ENCODE assay signal across 9 cellular contexts in the genomic region with DNA sequence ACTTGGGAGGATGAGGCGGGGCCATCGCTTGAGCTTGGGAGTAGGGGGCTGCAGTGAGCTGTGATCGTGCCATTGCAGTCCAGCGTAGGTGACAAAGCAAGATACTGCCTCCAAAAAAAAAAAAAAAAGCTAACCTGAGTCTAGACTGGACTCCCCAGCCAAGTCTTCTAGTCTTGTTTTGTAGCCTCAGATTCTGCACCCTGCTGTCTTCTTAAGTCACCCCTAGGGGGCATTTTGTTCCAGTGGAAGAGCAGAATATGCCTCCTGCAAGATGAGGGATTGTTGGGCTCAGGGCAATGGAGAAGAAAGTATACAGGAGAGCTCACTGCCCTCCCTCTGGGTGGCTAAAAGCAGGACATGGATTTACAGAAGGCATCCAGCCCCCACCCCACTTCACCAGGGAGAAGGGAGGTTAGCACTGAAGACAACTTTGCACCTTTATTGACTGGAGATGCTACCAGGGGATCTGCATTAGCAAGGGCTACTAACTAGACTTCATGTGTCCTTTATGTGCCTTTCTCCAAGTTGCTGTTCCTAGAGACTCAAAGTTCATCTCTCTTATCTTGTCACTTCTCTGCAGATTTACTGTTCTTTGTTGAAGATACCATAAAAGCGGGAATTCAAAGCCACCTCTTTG. TPM values are rescaled to one million over a fixed set of nuclear protein-coding genes. Genes with fewer than 3 reads are reported as not detected.
DNase-seq lines count a peak whose midpoint lies in the region; ATAC-seq, FAIRE-seq and TF ChIP-seq lines count a peak whose summit lies in the region.
"Had no signal": no experiment of that assay in that cellular context is flagged by ENCODE, and none has a peak within 500 bp of the region (broad histone marks: within the 10 kb centered on the region; RNA-seq: fewer than 3 reads in every experiment).

No MANE protein-coding gene starts in this region.

- no peaks in the 10 kb centered on the region for H3K9me1 ChIP-seq in keratinocyte (ENCODE audit: control insufficient read depth, extremely low read depth, insufficient read depth, low read length)

- FAIRE-seq in keratinocyte (lab: Jason Lieb, UNC) = no peak

- no peak overlapping the region for H2AFZ ChIP-seq in keratinocyte (ENCODE audit: control insufficient read depth, low read length)

- H3K27ac ChIP-seq in keratinocyte (ENCODE audit: control insufficient read depth, insufficient read depth, low read length) = no peak overlapping the region

- no peaks in the 10 kb centered on the region for H4K20me1 ChIP-seq in keratinocyte (ENCODE audit: control insufficient read depth, extremely low read depth, insufficient read depth, low read length)

- H3K9ac ChIP-seq in keratinocyte (ENCODE audit: control insufficient read depth, extremely low read depth, insufficient read depth, low read length) = no peak overlapping the region

- peaks cover 7% of the 10 kb centered on the region for H3K36me3 Mint-ChIP-seq in activated CD8-positive, alpha-beta T cell treated with anti-CD3 and anti-CD28 coated beads, Interleukin-2, amount 10 ng/mL, durations not matched to agents 7 days and 5 days (ENCODE audit: low read depth)

- H3K27ac Mint-ChIP-seq in activated CD8-positive, alpha-beta T cell treated with anti-CD3 and anti-CD28 coated beads, Interleukin-2, amount 10 ng/mL, durations not matched to agents 7 days and 5 days = peak overlapping the region; percentile 37

- DNase-seq in BJ (ENCODE audit: low read depth) (no peak), GM13976 (ENCODE audit: low spot score) (peak; percentile 70), NCI-H1092 (lab: John Stamatoyannopoulos, UW) (peak; percentile 44), keratinocyte (ENCODE audit: low read depth, low spot score) (no peak), globus pallidus (ENCODE audit: low spot score) (no peak), amniotic stem cell (lab: John Stamatoyannopoulos, UW) (no peak), cerebellum (ENCODE audit: low spot score) (no peak)
- peak; percentile 64 for DNase-seq in activated CD8-positive, alpha-beta T cell treated with anti-CD3 and anti-CD28 coated beads, Interleukin-2, amount 10 ng/mL, durations not matched to agents 7 days and 5 days

- H3K27me3 ChIP-seq in BJ (ENCODE audit: control insufficient read depth, insufficient read depth, low read length) = peaks cover 21% of the 10 kb centered on the region
- peaks cover 36% of the 10 kb centered on the region for H3K27me3 ChIP-seq in keratinocyte (ENCODE audit: control insufficient read depth, extremely low read depth, insufficient read depth, low read length)

- peak; percentile 62 for TF ChIP-seq CTCF in BJ (IDR thresholded peaks at IDR 0.05; ENCODE audit: insufficient read depth, low read depth, low read length)
- peak; percentile 47 for TF ChIP-seq CTCF in GM13976 (IDR thresholded peaks at IDR 0.05; ENCODE audit: borderline replicate concordance, control extremely low read depth, extremely low read depth, insufficient read depth, missing control alignments)
- TF ChIP-seq CTCF in keratinocyte (optimal IDR thresholded peaks at IDR 0.05 in 1 of 3, IDR thresholded peaks at IDR 0.05 in 1 of 3, conservative IDR thresholded peaks at IDR 0.05 in 1 of 3; ENCODE audit: extremely low read depth in 1 of 3, insufficient read depth in 2 of 3, low read length in 3 of 3) = peak; percentile 55 to 66 (median 65)

- no peak overlapping the region for H3K4me3 ChIP-seq in BJ (ENCODE audit: low read depth, low read length)
- no peak overlapping the region for H3K4me3 ChIP-seq in keratinocyte (ENCODE audit: control insufficient read depth in 2 of 3, extremely low read depth in 1 of 3, insufficient read depth in 2 of 3, low read depth in 1 of 3, low read length in 3 of 3)

- H3K36me3 ChIP-seq in BJ (ENCODE audit: control insufficient read depth, insufficient read depth, low read length) = no peaks in the 10 kb centered on the region
- H3K36me3 ChIP-seq in keratinocyte (ENCODE audit: control insufficient read depth in 2 of 2, extremely low read depth in 1 of 2, insufficient read depth in 2 of 2, low read length in 2 of 2) = no peaks in the 10 kb centered on the region

- no peaks in the 10 kb centered on the region for H3K9me3 ChIP-seq in keratinocyte (ENCODE audit: control insufficient read depth, low read depth, low read length)

- no peaks in the 10 kb centered on the region for H3K4me1 ChIP-seq in keratinocyte (ENCODE audit: control insufficient read depth, extremely low read depth, insufficient read depth, low read length)

- in situ Hi-C loops in GM13976 (cut with MboI; ENCODE audit: low sequenced_read_pairs, unreplicated experiment) = no loop called here

- H3K27me3 Mint-ChIP-seq in activated CD8-positive, alpha-beta T cell treated with anti-CD3 and anti-CD28 coated beads, Interleukin-2, amount 10 ng/mL, durations not matched to agents 7 days and 5 days (ENCODE audit: low read depth) = peaks cover 7% of the 10 kb centered on the region

- ATAC-seq in activated CD8-positive, alpha-beta T cell treated with anti-CD3 and anti-CD28 coated beads, Interleukin-2, amount 10 ng/mL, durations not matched to agents 7 days and 5 days = peak; percentile 85

- no peaks in the 10 kb centered on the region for H3K79me2 ChIP-seq in keratinocyte (ENCODE audit: control insufficient read depth, insufficient read depth, low read length)

- POLR2A ChIA-PET in BJ (lab: Charles Lee) = no interaction called here
- POLR2A ChIA-PET in activated CD8-positive, alpha-beta T cell treated with anti-CD3 and anti-CD28 coated beads, Interleukin-2, amount 10 ng/mL, durations not matched to agents 7 days and 5 days (lab: Charles Lee) = interaction anchor here (2.7 to 9.0 kb wide), 3 partner anchors 7 to 15 kb away, joined by 16 to 108 read pairs (median 27); a partner anchor contains a TSS

- dilution Hi-C loops in keratinocyte (cut with MboI; ENCODE audit: extremely low pct_ligation_motif_present, low sequenced_read_pairs) = no loop called here

- no peaks in the 10 kb centered on the region for H3K9me3 Mint-ChIP-seq in activated CD8-positive, alpha-beta T cell treated with anti-CD3 and anti-CD28 coated beads, Interleukin-2, amount 10 ng/mL, durations not matched to agents 7 days and 5 days (ENCODE audit: insufficient read depth)

- H3K4me3 Mint-ChIP-seq in activated CD8-positive, alpha-beta T cell treated with anti-CD3 and anti-CD28 coated beads, Interleukin-2, amount 10 ng/mL, durations not matched to agents 7 days and 5 days = no peak overlapping the region

- H3K4me1 Mint-ChIP-seq in activated CD8-positive, alpha-beta T cell treated with anti-CD3 and anti-CD28 coated beads, Interleukin-2, amount 10 ng/mL, durations not matched to agents 7 days and 5 days (ENCODE audit: low read depth) = peaks cover 43% of the 10 kb centered on the region

- CTCF ChIA-PET in BJ (lab: Yijun Ruan, JAX) = interaction anchor here (0.7 to 3.1 kb wide), 5 partner anchors 10 to 334 kb away, joined by 3 to 15 read pairs (median 3); no protein-coding TSS in a partner anchor
- CTCF ChIA-PET in activated CD8-positive, alpha-beta T cell treated with anti-CD3 and anti-CD28 coated beads, Interleukin-2, amount 10 ng/mL, durations not matched to agents 7 days and 5 days (lab: Charles Lee) = interaction anchor here (0.6 to 9.8 kb wide), 11 partner anchors 9 to 306 kb away, joined by 3 to 123 read pairs (median 4); a partner anchor contains a TSS

- no peak overlapping the region for H3K4me2 ChIP-seq in keratinocyte (ENCODE audit: control insufficient read depth, extremely low read depth, insufficient read depth, low read depth, low read length)

RNA-seq across cellular contexts. Expression of a gene that starts 15.3 kb away (rescaled TPM):
- polyA plus RNA-seq in BJ (2011; rRNA removed) = 90.2 and 106 TPM in 2 replicates
- 51.0 and 74.6 TPM in 2 replicates for polyA minus RNA-seq in BJ (2011; rRNA and poly(A)+ RNA removed)
- total RNA-seq in activated CD8-positive, alpha-beta T cell treated with anti-CD3 and anti-CD28 coated beads, Interleukin-2, amount 10 ng/mL, durations not matched to agents 7 days and 5 days = 100 to 1,000 TPM; 129 to 139 TPM
- polyA plus RNA-seq in keratinocyte = 37.2 to 65.8 TPM (median 51.6 TPM) in 3 replicates
- 114 TPM for polyA plus RNA-seq in keratinocyte (2011; ENCODE audit: low read depth)
- 42.7 and 67.9 TPM in 2 replicates for polyA plus RNA-seq in keratinocyte (2011; cell fraction: cytosol; rRNA removed)
- 32.5 and 36.7 TPM in 2 replicates for polyA plus RNA-seq in keratinocyte (2011; cell fraction: nucleus; rRNA removed)
- 85.4 and 103 TPM in 2 replicates for polyA plus RNA-seq in keratinocyte (2012; ENCODE audit: low replicate concordance)
- 39.4 to 67.1 TPM (median 50.0 TPM) in 3 replicates for polyA minus RNA-seq in keratinocyte
- polyA minus RNA-seq in keratinocyte (2011; cell fraction: cytosol; rRNA and poly(A)+ RNA removed) = 92.7 TPM
- 19.3 and 21.8 TPM in 2 replicates for polyA minus RNA-seq in keratinocyte (2011; cell fraction: nucleus; rRNA and poly(A)+ RNA removed)
- total RNA-seq in cerebellum = 48.5 TPM

RNA-seq across cellular contexts. Expression of a gene that starts 55.2 kb away (rescaled TPM):
- polyA plus RNA-seq in BJ (2011; rRNA removed) (0.33 and 0.55 TPM in 2 replicates), keratinocyte (0.14 to 0.53 TPM (median 0.24 TPM) in 3 replicates)
- 0.81 and 0.98 TPM in 2 replicates for polyA minus RNA-seq in BJ (2011; rRNA and poly(A)+ RNA removed)
- 1 to 10 TPM; 2.8 to 4.0 TPM for total RNA-seq in activated CD8-positive, alpha-beta T cell treated with anti-CD3 and anti-CD28 coated beads, Interleukin-2, amount 10 ng/mL, durations not matched to agents 7 days and 5 days
- 1.7 TPM for polyA plus RNA-seq in keratinocyte (2011; ENCODE audit: low read depth)
- 0.13 TPM in 2 replicates for polyA plus RNA-seq in keratinocyte (2011; cell fraction: cytosol; rRNA removed)
- polyA plus RNA-seq in keratinocyte (2011; cell fraction: nucleus; rRNA removed) = 2.2 and 2.3 TPM in 2 replicates
- 0.18 and 1.6 TPM in 2 replicates for polyA plus RNA-seq in keratinocyte (2012; ENCODE audit: low replicate concordance)
- polyA minus RNA-seq in keratinocyte = 0.32 to 1.4 TPM (median 0.43 TPM) in 3 replicates
- polyA minus RNA-seq in keratinocyte (2011; cell fraction: cytosol; rRNA and poly(A)+ RNA removed) = not detected
- 0.63 and 0.78 TPM in 2 replicates for polyA minus RNA-seq in keratinocyte (2011; cell fraction: nucleus; rRNA and poly(A)+ RNA removed)
- 4.0 TPM for total RNA-seq in cerebellum
- total RNA-seq: glomerular endothelial cell had no signal

Comparison
In these comparisons a context has a peak if more than half of its experiments do, and no peak if none do; other contexts are left out.
1. DNase-seq: peak in GM13976 (single experiment), NCI-H1092 (single experiment) and activated CD8-positive, alpha-beta T cell treated with anti-CD3 and anti-CD28 coated beads, Interleukin-2, amount 10 ng/mL, durations not matched to agents 7 days and 5 days (single experiment); none in BJ (single experiment), keratinocyte (single experiment), globus pallidus (single experiment), amniotic stem cell (single experiment) and cerebellum (single experiment).
2. Peak in every context shown above with its lines, with median percentiles within 50 percentile points of each other: CTCF ChIP-seq.